21 cellular contexts compared by ENCODE assay signal in the genomic region with DNA sequence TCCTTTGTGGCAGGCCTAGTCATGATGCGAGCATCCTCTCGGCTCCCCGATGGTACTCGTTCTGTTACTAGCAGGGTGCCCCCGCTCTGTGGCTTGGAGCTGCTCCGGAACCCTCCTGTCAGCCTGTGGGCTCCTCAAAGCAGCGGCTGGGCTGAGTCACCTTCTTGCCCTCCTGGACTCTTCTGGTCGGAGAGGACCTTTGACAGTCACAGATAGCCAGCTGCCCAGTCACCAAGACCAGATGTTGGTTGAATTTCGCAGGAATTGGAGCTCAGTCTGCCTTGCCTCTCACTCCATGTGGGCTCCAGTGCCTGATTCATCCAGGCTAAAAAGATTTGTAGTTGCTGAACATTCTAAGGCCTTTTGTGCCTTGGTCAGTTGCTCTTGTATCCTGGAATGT.
"Had no signal": no experiment of that assay in that cellular context is flagged by ENCODE, and none has a peak within 500 bp of the region (broad histone marks: within the 10 kb centered on the region; RNA-seq: fewer than 3 reads in every experiment).

No MANE protein-coding gene starts in this region.

- H3K27me3 Mint-ChIP-seq: activated naive CD8-positive, alpha-beta T cell treated with anti-CD3 and anti-CD28 coated beads for 36 hours; dendritic cell treated with granulocyte-macrophage colony-stimulating factor and Interleukin-4, amounts not matched to agents 40 ng/mL and 50 ng/mL, for 4 days; stimulated activated memory B cell treated with anti-CD40 and anti-IgM and Interleukin-4, amounts not matched to agents 10 μg/mL and 1 μg/mL and 100 μg/mL, for 72 hours had no signal

- H3K9me3 ChIP-seq: body of pancreas, suprapubic skin had no signal

- H3K4me1 ChIP-seq: body of pancreas, heart left ventricle, stomach, suprapubic skin, tibial nerve had no signal

- H3K36me3 ChIP-seq: cardiac muscle cell, heart left ventricle, suprapubic skin had no signal

- H3K4me1 Mint-ChIP-seq: activated naive CD8-positive, alpha-beta T cell treated with anti-CD3 and anti-CD28 coated beads for 36 hours; nephron; stimulated activated memory B cell treated with anti-CD40 and anti-IgM and Interleukin-4, amounts not matched to agents 10 μg/mL and 1 μg/mL and 100 μg/mL, for 72 hours had no signal

- H3K27ac Mint-ChIP-seq: activated naive CD8-positive, alpha-beta T cell treated with anti-CD3 and anti-CD28 coated beads for 36 hours; dendritic cell treated with granulocyte-macrophage colony-stimulating factor and Interleukin-4, amounts not matched to agents 40 ng/mL and 50 ng/mL, for 4 days; nephron; stimulated activated memory B cell treated with anti-CD40 and anti-IgM and Interleukin-4, amounts not matched to agents 10 μg/mL and 1 μg/mL and 100 μg/mL, for 72 hours had no signal

- H3K4me3 Mint-ChIP-seq: activated naive CD8-positive, alpha-beta T cell treated with anti-CD3 and anti-CD28 coated beads for 36 hours; dendritic cell treated with granulocyte-macrophage colony-stimulating factor and Interleukin-4, amounts not matched to agents 40 ng/mL and 50 ng/mL, for 4 days; nephron; stimulated activated memory B cell treated with anti-CD40 and anti-IgM and Interleukin-4, amounts not matched to agents 10 μg/mL and 1 μg/mL and 100 μg/mL, for 72 hours had no signal

- DNase-seq: activated CD4-positive, alpha-beta T cell treated with anti-CD3 and anti-CD28 coated beads for 4 hours; activated CD4-positive, alpha-beta T cell treated with anti-CD3 and anti-CD28 coated beads, Interleukin-2, amount 50 U/mL, for 48 hours; activated CD4-positive, CD25-positive, alpha-beta regulatory T cell; activated naive CD4-positive, alpha-beta T cell treated with Interleukin-2 at 50 U/mL for 16 hours; activated naive CD8-positive, alpha-beta T cell treated with anti-CD3 and anti-CD28 coated beads for 36 hours; activated T-cell treated with anti-CD3 and anti-CD28 coated beads, Interleukin-2, amount 50 U/mL, for 48 hours; body of pancreas; effector CD8-positive, alpha-beta T cell; heart left ventricle; islet precursor cell; left cardiac atrium; right cardiac atrium; stomach had no signal

- H3K27ac ChIP-seq: body of pancreas, cardiac muscle cell, heart left ventricle, parathyroid adenoma, stomach, suprapubic skin, tibial nerve had no signal

- H3K27me3 ChIP-seq: body of pancreas, cardiac muscle cell, heart left ventricle, stomach, suprapubic skin, tibial nerve had no signal

- H3K9ac ChIP-seq: parathyroid adenoma had no signal

- H3K4me3 ChIP-seq: body of pancreas, cardiac muscle cell, heart left ventricle, stomach, suprapubic skin, tibial nerve had no signal

- ATAC-seq: body of pancreas; esophagus mucosa; heart left ventricle; left cardiac atrium; right cardiac atrium; stimulated activated memory B cell treated with anti-CD40 and anti-IgM and Interleukin-4, amounts not matched to agents 10 μg/mL and 1 μg/mL and 100 μg/mL, for 72 hours had no signal

- H2AFZ ChIP-seq: parathyroid adenoma had no signal
